Comparison of ENCODE assay signal across 10 cellular contexts in genomic region chr17:48472485-48473281, GRCh38. TPM values are rescaled to one million over a fixed set of nuclear protein-coding genes. Genes with fewer than 3 reads are reported as not detected.
DNase-seq lines count a peak whose midpoint lies in the region; ATAC-seq and TF ChIP-seq lines count a peak whose summit lies in the region.
"Had no signal": no experiment of that assay in that cellular context is flagged by ENCODE, and none has a peak within 500 bp of the region (broad histone marks: within the 10 kb centered on the region; RNA-seq: fewer than 3 reads in every experiment).

No MANE protein-coding gene starts in this region.

- CTCF ChIA-PET in activated CD8-positive, alpha-beta T cell treated with anti-CD3 and anti-CD28 coated beads, Interleukin-2, amount 10 ng/mL, durations not matched to agents 7 days and 5 days (lab: Charles Lee) = interaction anchor here (0.9 to 1.7 kb wide), 6 partner anchors 19 to 137 kb away, joined by 3 to 6 read pairs (median 3); partner anchors contain the start of gene HOXB5

- peaks cover 14% of the 10 kb centered on the region for H3K4me1 Mint-ChIP-seq in activated CD8-positive, alpha-beta T cell treated with anti-CD3 and anti-CD28 coated beads, Interleukin-2, amount 10 ng/mL, durations not matched to agents 7 days and 5 days (ENCODE audit: low read depth)
- peaks cover 21% of the 10 kb centered on the region for H3K4me1 Mint-ChIP-seq in nephron

- H3F3A ChIP-seq in Loucy (ENCODE audit: low read depth) = no peaks in the 10 kb centered on the region

- H3K4me2 ChIP-seq in Loucy (ENCODE audit: low read depth, low read length, poor library complexity, severe bottlenecking) = peak overlapping the region; percentile 62

- TF ChIP-seq CTCF in Loucy (conservative IDR thresholded peaks at IDR 0.05; ENCODE audit: low read length) (no peak), nephron (IDR thresholded peaks at IDR 0.05; ENCODE audit: unreplicated experiment in 3 of 3) (no peak)

- H4K20me1 ChIP-seq in Loucy (ENCODE audit: insufficient read depth, low read length, poor library complexity, severe bottlenecking) = no peaks in the 10 kb centered on the region

- no peaks in the 10 kb centered on the region for H3K27me3 ChIP-seq in Loucy (ENCODE audit: insufficient read depth, low read length, poor library complexity, severe bottlenecking)

- DNase-seq in ELR (ENCODE audit: low read depth) (peak; percentile 97), NOMO-1 treated with dmso at 0.1 percent for 144 hours (lab: John Stamatoyannopoulos, UW; ENCODE audit: unreplicated experiment) (no peak), HuH-7.5 (ENCODE audit: low spot score) (no peak)
- no peak for DNase-seq in activated CD8-positive, alpha-beta T cell treated with anti-CD3 and anti-CD28 coated beads, Interleukin-2, amount 10 ng/mL, durations not matched to agents 7 days and 5 days
- DNase-seq: activated naive CD4-positive, alpha-beta T cell treated with anti-CD3 and anti-CD28 coated beads, Interleukin-2, amount 50 U/mL, for 16 hours had no signal

- peaks cover 35% of the 10 kb centered on the region for H3K4me1 ChIP-seq in Loucy (ENCODE audit: insufficient read depth, low read length, poor library complexity, severe bottlenecking)

- H3K4me3 ChIP-seq in Loucy (ENCODE audit: low read length, poor library complexity, severe bottlenecking) = peak overlapping the region; percentile 8

- no peaks in the 10 kb centered on the region for H3K36me3 ChIP-seq in Loucy (ENCODE audit: insufficient read depth, low read length)

- no peaks in the 10 kb centered on the region for H3K9me2 ChIP-seq in Loucy (replicated peaks; ENCODE audit: low read depth, low read length)

- H2AFZ ChIP-seq in Loucy (ENCODE audit: low read length) = no peak overlapping the region

- H3K27ac Mint-ChIP-seq in activated CD8-positive, alpha-beta T cell treated with anti-CD3 and anti-CD28 coated beads, Interleukin-2, amount 10 ng/mL, durations not matched to agents 7 days and 5 days = no peak overlapping the region
- peak overlapping the region; percentile 51 to 89 (median 60) for H3K27ac Mint-ChIP-seq in nephron

- H3K4me3 Mint-ChIP-seq in activated CD8-positive, alpha-beta T cell treated with anti-CD3 and anti-CD28 coated beads, Interleukin-2, amount 10 ng/mL, durations not matched to agents 7 days and 5 days = no peak overlapping the region
- no peak overlapping the region for H3K4me3 Mint-ChIP-seq in nephron

- H3K27me3 Mint-ChIP-seq in activated CD8-positive, alpha-beta T cell treated with anti-CD3 and anti-CD28 coated beads, Interleukin-2, amount 10 ng/mL, durations not matched to agents 7 days and 5 days (ENCODE audit: low read depth) = peaks cover 14% of the 10 kb centered on the region
- H3K27me3 Mint-ChIP-seq in nephron (ENCODE audit: low read depth) = peaks cover 71% of the 10 kb centered on the region

- H3K9me3 Mint-ChIP-seq in activated CD8-positive, alpha-beta T cell treated with anti-CD3 and anti-CD28 coated beads, Interleukin-2, amount 10 ng/mL, durations not matched to agents 7 days and 5 days (ENCODE audit: insufficient read depth) = no peaks in the 10 kb centered on the region
- H3K9me3 Mint-ChIP-seq in nephron = no peaks in the 10 kb centered on the region

- peak overlapping the region; percentile 20 for H3K9ac ChIP-seq in Loucy (ENCODE audit: low read depth, low read length, poor library complexity, severe bottlenecking)

- POLR2A ChIA-PET in activated CD8-positive, alpha-beta T cell treated with anti-CD3 and anti-CD28 coated beads, Interleukin-2, amount 10 ng/mL, durations not matched to agents 7 days and 5 days (lab: Charles Lee) = interaction anchor here (0.5 kb wide), 2 partner anchors 14 to 107 kb away, joined by 3 to 4 read pairs; no protein-coding TSS in a partner anchor

- no peaks in the 10 kb centered on the region for H3K36me3 Mint-ChIP-seq in activated CD8-positive, alpha-beta T cell treated with anti-CD3 and anti-CD28 coated beads, Interleukin-2, amount 10 ng/mL, durations not matched to agents 7 days and 5 days (ENCODE audit: low read depth)
- no peaks in the 10 kb centered on the region for H3K36me3 Mint-ChIP-seq in nephron (ENCODE audit: low read depth)

- H3K79me2 ChIP-seq in Loucy (ENCODE audit: insufficient read depth, low read length) = no peaks in the 10 kb centered on the region

- peak; percentile 58 for ATAC-seq in activated CD8-positive, alpha-beta T cell treated with anti-CD3 and anti-CD28 coated beads, Interleukin-2, amount 10 ng/mL, durations not matched to agents 7 days and 5 days
- no peak for ATAC-seq in GM19324 (IDR thresholded peaks at IDR 0.05; ENCODE audit: low FRiP score, unreplicated experiment)
- no peak for ATAC-seq in HG03108 (IDR thresholded peaks at IDR 0.05; ENCODE audit: unreplicated experiment)

- no peaks in the 10 kb centered on the region for H3K9me3 ChIP-seq in Loucy (ENCODE audit: insufficient read depth, low read depth, low read length)

RNA-seq across cellular contexts. Expression of gene SKAP1, which starts 42.7 kb away (rescaled TPM):
- total RNA-seq in activated CD8-positive, alpha-beta T cell treated with anti-CD3 and anti-CD28 coated beads, Interleukin-2, amount 10 ng/mL, durations not matched to agents 7 days and 5 days = 10 to 100 TPM; 93.8 to 94.1 TPM

RNA-seq across cellular contexts. Expression of gene HOXB1, which starts 58.1 kb away (rescaled TPM):
- total RNA-seq in activated CD8-positive, alpha-beta T cell treated with anti-CD3 and anti-CD28 coated beads, Interleukin-2, amount 10 ng/mL, durations not matched to agents 7 days and 5 days = not detected
- total RNA-seq: T-helper 1 cell treated with Interleukin-12 subunit alpha and Interleukin-12 subunit beta and Interleukin-4 antibody, amounts not matched to agents 30 ng/mL and 1 ng/mL, for 36 hours had no signal
